Comparison of ENCODE assay signal across 1 cellular context in the genomic region with DNA sequence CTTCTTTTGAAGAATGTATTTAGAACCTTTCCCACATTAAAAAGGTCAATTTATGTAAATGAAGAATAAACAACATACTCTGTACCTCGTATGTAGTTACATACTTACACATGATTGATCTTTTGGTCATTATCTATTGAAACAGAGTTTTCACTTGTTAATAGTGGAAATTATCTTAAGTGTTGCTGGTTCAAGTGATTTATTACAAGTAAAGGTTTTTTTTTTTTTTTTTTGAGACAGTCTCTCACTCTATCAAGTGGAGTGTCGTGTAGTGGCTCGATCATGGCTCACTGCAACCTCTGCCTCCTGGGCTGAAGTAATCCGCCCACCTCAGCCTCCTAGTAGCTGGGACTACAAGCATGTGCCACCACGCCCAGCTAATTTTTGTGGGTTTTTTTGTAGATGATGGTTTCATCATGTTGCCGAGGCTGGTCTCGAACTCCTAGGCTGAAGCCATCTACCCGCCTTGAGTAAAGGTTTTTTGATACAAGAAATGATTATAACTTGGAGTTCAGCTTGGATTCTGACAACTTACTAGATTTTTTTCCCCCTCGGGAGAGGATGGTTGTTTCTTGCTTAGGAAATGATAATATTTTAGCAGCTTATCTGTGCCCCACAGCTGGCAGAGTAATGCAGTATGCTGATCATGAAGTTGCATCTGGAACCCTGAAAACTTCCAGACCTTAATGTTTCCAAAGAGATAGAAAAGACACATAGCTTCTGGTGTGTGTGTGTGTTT.
TF ChIP-seq lines count a peak whose summit lies in the region.

No MANE protein-coding gene starts in this region.

TF ChIP-seq in K562, 482 proteins besides CTCF, POLR2A, EP300 and RAD21 (continued from another document and continues in another):
- TF ChIP-seq, protein P1, sequence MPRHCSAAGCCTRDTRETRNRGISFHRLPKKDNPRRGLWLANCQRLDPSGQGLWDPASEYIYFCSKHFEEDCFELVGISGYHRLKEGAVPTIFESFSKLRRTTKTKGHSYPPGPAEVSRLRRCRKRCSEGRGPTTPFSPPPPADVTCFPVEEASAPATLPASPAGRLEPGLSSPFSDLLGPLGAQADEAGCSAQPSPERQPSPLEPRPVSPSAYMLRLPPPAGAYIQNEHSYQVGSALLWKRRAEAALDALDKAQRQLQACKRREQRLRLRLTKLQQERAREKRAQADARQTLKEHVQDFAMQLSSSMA (CRISPR knock-in tag; IDR thresholded peaks at IDR 0.05), result no peak
- TF ChIP-seq TRIM24 (IDR thresholded peaks at IDR 0.05) (peak; percentile 91 to 92), ZBTB1 (CRISPR knock-in tag; IDR thresholded peaks at IDR 0.05; ENCODE audit: borderline replicate concordance, low read depth) (no peak), ZNF644 (tag; IDR thresholded peaks at IDR 0.05; ENCODE audit: low read depth) (0 out of 2 replicates have a peak, but pooled peaks have one; percentile 38), DNMT1 (IDR thresholded peaks at IDR 0.05) (no peak), SMARCE1 (IDR thresholded peaks at IDR 0.05) (peak; percentile 91), MTA3 (IDR thresholded peaks at IDR 0.05; ENCODE audit: borderline replicate concordance) (no peak), KLF16 (IDR thresholded peaks at IDR 0.05) (peak; percentile 93), SETDB1 (IDR thresholded peaks at IDR 0.05; ENCODE audit: low read length) (no peak), ZNF584 (CRISPR knock-in tag; IDR thresholded peaks at IDR 0.05; ENCODE audit: low read depth) (0 out of 2 replicates have a peak, but pooled peaks have one; percentile 58), STAT5B (CRISPR knock-in tag; IDR thresholded peaks at IDR 0.05) (no peak), ZNF184 (CRISPR knock-in tag; IDR thresholded peaks at IDR 0.05) (no peak), NFE2L1 (tag; IDR thresholded peaks at IDR 0.05; ENCODE audit: borderline replicate concordance, low read depth) (no peak), HSF4 (CRISPR knock-in tag; IDR thresholded peaks at IDR 0.05; ENCODE audit: borderline replicate concordance) (no peak), STAT5A (IDR thresholded peaks at IDR 0.05; ENCODE audit: borderline replicate concordance, low read length) (peak; percentile 94), HDAC8 (tag; IDR thresholded peaks at IDR 0.05) (no peak), TARDBP (IDR thresholded peaks at IDR 0.05) (peak; percentile 34; the same call in 1 of the 2 replicates), ZBTB7A (IDR thresholded peaks at IDR 0.05; ENCODE audit: borderline replicate concordance, control insufficient read depth, low read depth, low read length) (no peak), ZNF197 (CRISPR knock-in tag; IDR thresholded peaks at IDR 0.05; ENCODE audit: low read depth) (0 out of 2 replicates have a peak, but pooled peaks have one; percentile 13), RBM39 (optimal IDR thresholded peaks at IDR 0.05; ENCODE audit: low read depth, low read length) (no peak), ZNF263 (CRISPR knock-in tag; IDR thresholded peaks at IDR 0.05; ENCODE audit: borderline replicate concordance) (no peak), ATF7 (IDR thresholded peaks at IDR 0.05) (peak; percentile 48; the same call in 1 of the 2 replicates), KDM1A (IDR thresholded peaks at IDR 0.05) (peak; percentile 67 to 72; a peak in 2 of 4 replicates), SREBF1 (IDR thresholded peaks at IDR 0.05; ENCODE audit: borderline replicate concordance, low read depth, low read length) (no peak), CREB1 (IDR thresholded peaks at IDR 0.05) (peak; percentile 39; the same call in 1 of the 2 replicates), CREB1 (CRISPR knock-in tag; IDR thresholded peaks at IDR 0.05) (no peak), NR4A1 (CRISPR knock-in tag; IDR thresholded peaks at IDR 0.05) (no peak), NR4A1 (tag; IDR thresholded peaks at IDR 0.05) (0 out of 2 replicates have a peak, but pooled peaks have one; percentile 49), FIP1L1 (IDR thresholded peaks at IDR 0.05; ENCODE audit: low read depth, low read length, poor library complexity, severe bottlenecking) (no peak), L3MBTL2 (IDR thresholded peaks at IDR 0.05) (peak; percentile 49; the same call in 1 of the 2 replicates), NCOR1 (IDR thresholded peaks at IDR 0.05) (peak; percentile 93), ZNF311 (CRISPR knock-in tag; IDR thresholded peaks at IDR 0.05) (no peak), LARP7 (IDR thresholded peaks at IDR 0.05) (no peak)
- TF ChIP-seq, protein P2, sequence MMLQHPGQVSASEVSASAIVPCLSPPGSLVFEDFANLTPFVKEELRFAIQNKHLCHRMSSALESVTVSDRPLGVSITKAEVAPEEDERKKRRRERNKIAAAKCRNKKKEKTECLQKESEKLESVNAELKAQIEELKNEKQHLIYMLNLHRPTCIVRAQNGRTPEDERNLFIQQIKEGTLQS (IDR thresholded peaks at IDR 0.05), result peak; percentile 50
- TF ChIP-seq, protein P2 (CRISPR knock-in tag; conservative IDR thresholded peaks at IDR 0.05), result no peak
- TF ChIP-seq, protein P3, sequence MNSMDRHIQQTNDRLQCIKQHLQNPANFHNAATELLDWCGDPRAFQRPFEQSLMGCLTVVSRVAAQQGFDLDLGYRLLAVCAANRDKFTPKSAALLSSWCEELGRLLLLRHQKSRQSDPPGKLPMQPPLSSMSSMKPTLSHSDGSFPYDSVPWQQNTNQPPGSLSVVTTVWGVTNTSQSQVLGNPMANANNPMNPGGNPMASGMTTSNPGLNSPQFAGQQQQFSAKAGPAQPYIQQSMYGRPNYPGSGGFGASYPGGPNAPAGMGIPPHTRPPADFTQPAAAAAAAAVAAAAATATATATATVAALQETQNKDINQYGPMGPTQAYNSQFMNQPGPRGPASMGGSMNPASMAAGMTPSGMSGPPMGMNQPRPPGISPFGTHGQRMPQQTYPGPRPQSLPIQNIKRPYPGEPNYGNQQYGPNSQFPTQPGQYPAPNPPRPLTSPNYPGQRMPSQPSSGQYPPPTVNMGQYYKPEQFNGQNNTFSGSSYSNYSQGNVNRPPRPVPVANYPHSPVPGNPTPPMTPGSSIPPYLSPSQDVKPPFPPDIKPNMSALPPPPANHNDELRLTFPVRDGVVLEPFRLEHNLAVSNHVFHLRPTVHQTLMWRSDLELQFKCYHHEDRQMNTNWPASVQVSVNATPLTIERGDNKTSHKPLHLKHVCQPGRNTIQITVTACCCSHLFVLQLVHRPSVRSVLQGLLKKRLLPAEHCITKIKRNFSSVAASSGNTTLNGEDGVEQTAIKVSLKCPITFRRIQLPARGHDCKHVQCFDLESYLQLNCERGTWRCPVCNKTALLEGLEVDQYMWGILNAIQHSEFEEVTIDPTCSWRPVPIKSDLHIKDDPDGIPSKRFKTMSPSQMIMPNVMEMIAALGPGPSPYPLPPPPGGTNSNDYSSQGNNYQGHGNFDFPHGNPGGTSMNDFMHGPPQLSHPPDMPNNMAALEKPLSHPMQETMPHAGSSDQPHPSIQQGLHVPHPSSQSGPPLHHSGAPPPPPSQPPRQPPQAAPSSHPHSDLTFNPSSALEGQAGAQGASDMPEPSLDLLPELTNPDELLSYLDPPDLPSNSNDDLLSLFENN (IDR thresholded peaks at IDR 0.05; ENCODE audit: low read depth in 2 of 2, low read length in 2 of 2), result peak in 1 of 2 experiments; percentile 90; a peak in 2 of 4 replicates
- TF ChIP-seq, protein P4, sequence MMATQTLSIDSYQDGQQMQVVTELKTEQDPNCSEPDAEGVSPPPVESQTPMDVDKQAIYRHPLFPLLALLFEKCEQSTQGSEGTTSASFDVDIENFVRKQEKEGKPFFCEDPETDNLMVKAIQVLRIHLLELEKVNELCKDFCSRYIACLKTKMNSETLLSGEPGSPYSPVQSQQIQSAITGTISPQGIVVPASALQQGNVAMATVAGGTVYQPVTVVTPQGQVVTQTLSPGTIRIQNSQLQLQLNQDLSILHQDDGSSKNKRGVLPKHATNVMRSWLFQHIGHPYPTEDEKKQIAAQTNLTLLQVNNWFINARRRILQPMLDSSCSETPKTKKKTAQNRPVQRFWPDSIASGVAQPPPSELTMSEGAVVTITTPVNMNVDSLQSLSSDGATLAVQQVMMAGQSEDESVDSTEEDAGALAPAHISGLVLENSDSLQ (IDR thresholded peaks at IDR 0.05), result peak; percentile 34; the same call in 1 of the 2 replicates
- TF ChIP-seq, protein P5, sequence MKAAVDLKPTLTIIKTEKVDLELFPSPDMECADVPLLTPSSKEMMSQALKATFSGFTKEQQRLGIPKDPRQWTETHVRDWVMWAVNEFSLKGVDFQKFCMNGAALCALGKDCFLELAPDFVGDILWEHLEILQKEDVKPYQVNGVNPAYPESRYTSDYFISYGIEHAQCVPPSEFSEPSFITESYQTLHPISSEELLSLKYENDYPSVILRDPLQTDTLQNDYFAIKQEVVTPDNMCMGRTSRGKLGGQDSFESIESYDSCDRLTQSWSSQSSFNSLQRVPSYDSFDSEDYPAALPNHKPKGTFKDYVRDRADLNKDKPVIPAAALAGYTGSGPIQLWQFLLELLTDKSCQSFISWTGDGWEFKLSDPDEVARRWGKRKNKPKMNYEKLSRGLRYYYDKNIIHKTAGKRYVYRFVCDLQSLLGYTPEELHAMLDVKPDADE (conservative IDR thresholded peaks at IDR 0.05; ENCODE audit: control insufficient read depth, low read depth, low read length), result no peak
- TF ChIP-seq, protein P6, sequence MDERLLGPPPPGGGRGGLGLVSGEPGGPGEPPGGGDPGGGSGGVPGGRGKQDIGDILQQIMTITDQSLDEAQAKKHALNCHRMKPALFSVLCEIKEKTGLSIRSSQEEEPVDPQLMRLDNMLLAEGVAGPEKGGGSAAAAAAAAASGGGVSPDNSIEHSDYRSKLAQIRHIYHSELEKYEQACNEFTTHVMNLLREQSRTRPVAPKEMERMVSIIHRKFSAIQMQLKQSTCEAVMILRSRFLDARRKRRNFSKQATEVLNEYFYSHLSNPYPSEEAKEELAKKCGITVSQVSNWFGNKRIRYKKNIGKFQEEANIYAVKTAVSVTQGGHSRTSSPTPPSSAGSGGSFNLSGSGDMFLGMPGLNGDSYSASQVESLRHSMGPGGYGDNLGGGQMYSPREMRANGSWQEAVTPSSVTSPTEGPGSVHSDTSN (CRISPR knock-in tag; IDR thresholded peaks at IDR 0.05; ENCODE audit: low read depth), result no peak
- TF ChIP-seq, protein P6 (tag; conservative IDR thresholded peaks at IDR 0.05; ENCODE audit: low read depth), result peak; percentile 60
- TF ChIP-seq, protein P7, sequence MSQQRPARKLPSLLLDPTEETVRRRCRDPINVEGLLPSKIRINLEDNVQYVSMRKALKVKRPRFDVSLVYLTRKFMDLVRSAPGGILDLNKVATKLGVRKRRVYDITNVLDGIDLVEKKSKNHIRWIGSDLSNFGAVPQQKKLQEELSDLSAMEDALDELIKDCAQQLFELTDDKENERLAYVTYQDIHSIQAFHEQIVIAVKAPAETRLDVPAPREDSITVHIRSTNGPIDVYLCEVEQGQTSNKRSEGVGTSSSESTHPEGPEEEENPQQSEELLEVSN (IDR thresholded peaks at IDR 0.05; ENCODE audit: borderline replicate concordance in 1 of 2, extremely low read depth in 1 of 2, insufficient read depth in 1 of 2, insufficient read length in 1 of 2, low read depth in 1 of 2, low read length in 1 of 2, poor library complexity in 1 of 2, severe bottlenecking in 1 of 2), result no peak
- TF ChIP-seq, protein P8, sequence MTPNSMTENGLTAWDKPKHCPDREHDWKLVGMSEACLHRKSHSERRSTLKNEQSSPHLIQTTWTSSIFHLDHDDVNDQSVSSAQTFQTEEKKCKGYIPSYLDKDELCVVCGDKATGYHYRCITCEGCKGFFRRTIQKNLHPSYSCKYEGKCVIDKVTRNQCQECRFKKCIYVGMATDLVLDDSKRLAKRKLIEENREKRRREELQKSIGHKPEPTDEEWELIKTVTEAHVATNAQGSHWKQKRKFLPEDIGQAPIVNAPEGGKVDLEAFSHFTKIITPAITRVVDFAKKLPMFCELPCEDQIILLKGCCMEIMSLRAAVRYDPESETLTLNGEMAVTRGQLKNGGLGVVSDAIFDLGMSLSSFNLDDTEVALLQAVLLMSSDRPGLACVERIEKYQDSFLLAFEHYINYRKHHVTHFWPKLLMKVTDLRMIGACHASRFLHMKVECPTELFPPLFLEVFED (CRISPR knock-in tag; conservative IDR thresholded peaks at IDR 0.05), result no peak
- TF ChIP-seq, protein P9, sequence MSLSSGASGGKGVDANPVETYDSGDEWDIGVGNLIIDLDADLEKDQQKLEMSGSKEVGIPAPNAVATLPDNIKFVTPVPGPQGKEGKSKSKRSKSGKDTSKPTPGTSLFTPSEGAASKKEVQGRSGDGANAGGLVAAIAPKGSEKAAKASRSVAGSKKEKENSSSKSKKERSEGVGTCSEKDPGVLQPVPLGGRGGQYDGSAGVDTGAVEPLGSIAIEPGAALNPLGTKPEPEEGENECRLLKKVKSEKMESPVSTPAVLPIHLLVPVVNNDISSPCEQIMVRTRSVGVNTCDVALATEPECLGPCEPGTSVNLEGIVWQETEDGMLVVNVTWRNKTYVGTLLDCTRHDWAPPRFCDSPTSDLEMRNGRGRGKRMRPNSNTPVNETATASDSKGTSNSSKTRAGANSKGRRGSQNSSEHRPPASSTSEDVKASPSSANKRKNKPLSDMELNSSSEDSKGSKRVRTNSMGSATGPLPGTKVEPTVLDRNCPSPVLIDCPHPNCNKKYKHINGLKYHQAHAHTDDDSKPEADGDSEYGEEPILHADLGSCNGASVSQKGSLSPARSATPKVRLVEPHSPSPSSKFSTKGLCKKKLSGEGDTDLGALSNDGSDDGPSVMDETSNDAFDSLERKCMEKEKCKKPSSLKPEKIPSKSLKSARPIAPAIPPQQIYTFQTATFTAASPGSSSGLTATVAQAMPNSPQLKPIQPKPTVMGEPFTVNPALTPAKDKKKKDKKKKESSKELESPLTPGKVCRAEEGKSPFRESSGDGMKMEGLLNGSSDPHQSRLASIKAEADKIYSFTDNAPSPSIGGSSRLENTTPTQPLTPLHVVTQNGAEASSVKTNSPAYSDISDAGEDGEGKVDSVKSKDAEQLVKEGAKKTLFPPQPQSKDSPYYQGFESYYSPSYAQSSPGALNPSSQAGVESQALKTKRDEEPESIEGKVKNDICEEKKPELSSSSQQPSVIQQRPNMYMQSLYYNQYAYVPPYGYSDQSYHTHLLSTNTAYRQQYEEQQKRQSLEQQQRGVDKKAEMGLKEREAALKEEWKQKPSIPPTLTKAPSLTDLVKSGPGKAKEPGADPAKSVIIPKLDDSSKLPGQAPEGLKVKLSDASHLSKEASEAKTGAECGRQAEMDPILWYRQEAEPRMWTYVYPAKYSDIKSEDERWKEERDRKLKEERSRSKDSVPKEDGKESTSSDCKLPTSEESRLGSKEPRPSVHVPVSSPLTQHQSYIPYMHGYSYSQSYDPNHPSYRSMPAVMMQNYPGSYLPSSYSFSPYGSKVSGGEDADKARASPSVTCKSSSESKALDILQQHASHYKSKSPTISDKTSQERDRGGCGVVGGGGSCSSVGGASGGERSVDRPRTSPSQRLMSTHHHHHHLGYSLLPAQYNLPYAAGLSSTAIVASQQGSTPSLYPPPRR (CRISPR knock-in tag; IDR thresholded peaks at IDR 0.05; ENCODE audit: borderline replicate concordance), result no peak
